16 cellular contexts compared by ENCODE assay signal in genomic region chr5:93810780-93811179, GRCh38.
DNase-seq lines count a peak whose midpoint lies in the region; ATAC-seq and TF ChIP-seq lines count a peak whose summit lies in the region.
"Had no signal": no experiment of that assay in that cellular context is flagged by ENCODE, and none has a peak within 500 bp of the region (broad histone marks: within the 10 kb centered on the region; RNA-seq: fewer than 3 reads in every experiment).

No MANE protein-coding gene starts in this region.

- no peaks in the 10 kb centered on the region for H3K4me1 ChIP-seq in left lung
- H3K4me1 ChIP-seq: A549; BLaER1 treated with 17β-estradiol and CSF1 and Interleukin-3, amounts not matched to agents 10 nM and 100 nM; Caco-2 had no signal

- H3K9me3 ChIP-seq in left lung = no peaks in the 10 kb centered on the region
- H3K9me3 ChIP-seq: A549; BLaER1 treated with 17β-estradiol and CSF1 and Interleukin-3, amounts not matched to agents 10 nM and 100 nM; Caco-2 had no signal

- H3K27me3 ChIP-seq in left lung = no peaks in the 10 kb centered on the region
- H3K27me3 ChIP-seq: BLaER1 treated with 17β-estradiol and CSF1 and Interleukin-3, amounts not matched to agents 10 nM and 100 nM had no signal

- no peaks in the 10 kb centered on the region for H3K36me3 ChIP-seq in left lung

- peak; percentile 78 for ATAC-seq in left lung
- ATAC-seq: A549; CD8-positive, alpha-beta T cell had no signal

- no peak overlapping the region for H3K4me3 ChIP-seq in left lung
- H3K4me3 ChIP-seq: A549; BLaER1 treated with 17β-estradiol and CSF1 and Interleukin-3, amounts not matched to agents 10 nM and 100 nM had no signal

- intact Hi-C loops in left lung (cut with DNase I) = no loop called here

- peak; percentile 38 for DNase-seq in NCI-H748 (lab: John Stamatoyannopoulos, UW; ENCODE audit: unreplicated experiment)
- DNase-seq in NCI-H748 treated with DMSO at 0.1 percent for 48 hours (lab: John Stamatoyannopoulos, UW) = no peak
- no peak for DNase-seq in left lung
- DNase-seq in NCI-H2171 (lab: John Stamatoyannopoulos, UW) = no peak
- no peak for DNase-seq in SKM-1 (lab: John Stamatoyannopoulos, UW; ENCODE audit: unreplicated experiment)
- DNase-seq: AML-193; Caco-2; Calu3; CD4-positive, alpha-beta T cell; CD8-positive, alpha-beta T cell; DMS79 treated with DMSO at 0.1 percent for 48 hours; GF-D8 had no signal

- no peak for TF ChIP-seq CTCF in left lung (IDR thresholded peaks at IDR 0.05)

- H3K27ac ChIP-seq in left lung = no peak overlapping the region
- H3K27ac ChIP-seq: 22Rv1; A549; BLaER1 treated with 17β-estradiol and CSF1 and Interleukin-3, amounts not matched to agents 10 nM and 100 nM; C4-2B had no signal
